ENCODE assay signal across 13 cellular contexts in the genomic region with DNA sequence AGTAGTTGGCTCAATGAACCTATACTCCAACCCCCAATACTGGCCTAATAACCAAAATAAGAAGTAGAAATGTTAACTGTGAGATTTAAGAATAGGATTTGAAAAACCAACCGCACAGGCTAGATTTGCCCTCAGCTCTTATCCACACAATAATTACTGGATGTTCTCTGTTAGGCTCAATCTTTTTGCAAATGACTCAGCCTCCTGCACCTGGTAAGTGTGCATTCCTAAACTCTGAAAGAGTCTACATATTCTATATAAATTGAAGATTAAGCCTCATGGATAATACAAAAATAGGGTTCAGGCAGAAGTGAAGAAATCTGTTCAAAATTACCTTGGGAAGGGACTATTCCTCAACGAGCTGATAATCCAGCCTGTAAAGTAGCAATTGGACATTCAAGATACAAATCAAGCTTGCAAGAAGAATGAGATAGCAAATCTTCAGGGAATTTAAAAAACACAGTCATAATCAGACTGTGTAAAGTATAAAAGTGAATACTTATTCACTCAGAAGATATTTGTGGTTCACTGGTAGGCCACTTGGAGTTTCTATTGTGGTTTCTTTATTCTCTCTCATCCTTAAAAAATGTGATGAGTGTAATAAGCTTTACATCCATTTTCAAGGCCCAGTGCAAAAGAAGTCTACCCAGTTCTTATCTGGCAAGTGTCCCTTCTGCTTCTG.
DNase-seq lines count a peak whose midpoint lies in the region; ATAC-seq and TF ChIP-seq lines count a peak whose summit lies in the region.
"Had no signal": no experiment of that assay in that cellular context is flagged by ENCODE, and none has a peak within 500 bp of the region (broad histone marks: within the 10 kb centered on the region; RNA-seq: fewer than 3 reads in every experiment).

No MANE protein-coding gene starts in this region.

- DNase-seq in HCEC 1CT, result peak; percentile 93
- DNase-seq in SK-N-SH, result no peak
- DNase-seq in fibroblast of pulmonary artery (ENCODE audit: low read depth), result peak; percentile 72
- DNase-seq in GM23338 (ENCODE audit: low spot score), result no peak
- no peak for DNase-seq in SK-N-DZ (ENCODE audit: low spot score)
- no peak for DNase-seq in activated CD4-positive, alpha-beta memory T cell treated with anti-CD3 and anti-CD28 coated beads for 36 hours
- DNase-seq: activated CD8-positive, alpha-beta memory T cell treated with anti-CD3 and anti-CD28 coated beads, Interleukin-2, amount 50 U/mL, for 4 hours; amniotic stem cell; DMS53; erythroblast; NCI-H1930; stimulated activated naive CD4-positive, alpha-beta T cell had no signal

- H3K4me3 ChIP-seq in SK-N-SH (ENCODE audit: low read depth in 2 of 2, low read length in 1 of 2) (no peak overlapping the region), fibroblast of pulmonary artery (replicated peaks; ENCODE audit: low read depth, low read length) (no peak overlapping the region), GM23338 (no peak overlapping the region)

- peak in 1 of 2 experiments; percentile 92; a peak in 2 of 4 replicates for TF ChIP-seq EP300 in SK-N-SH (IDR thresholded peaks at IDR 0.05; ENCODE audit: borderline replicate concordance in 1 of 2, low read depth in 1 of 2, low read length in 1 of 2)

- H3K4me1 ChIP-seq in SK-N-SH (ENCODE audit: control insufficient read depth in 1 of 2, insufficient read depth in 2 of 2, low read depth in 1 of 2, low read length in 1 of 2) (peaks cover 0 to 13% of the 10 kb centered on the region in 2 experiments; a peak in 3 of 4 replicates), GM23338 (ENCODE audit: insufficient read depth) (no peaks in the 10 kb centered on the region)

- no peak overlapping the region for H3K4me3 Mint-ChIP-seq in GM23338
- H3K4me3 Mint-ChIP-seq in activated CD4-positive, alpha-beta memory T cell treated with anti-CD3 and anti-CD28 coated beads for 36 hours, result no peak overlapping the region

- no peaks in the 10 kb centered on the region for H3K4me1 Mint-ChIP-seq in GM23338
- H3K4me1 Mint-ChIP-seq in activated CD4-positive, alpha-beta memory T cell treated with anti-CD3 and anti-CD28 coated beads for 36 hours (ENCODE audit: low read depth), result no peaks in the 10 kb centered on the region

- peak overlapping the region; percentile 54 to 89; a peak in 3 of 4 replicates for H3K27ac ChIP-seq in SK-N-SH (ENCODE audit: low read depth in 2 of 2, low read length in 1 of 2)
- H3K27ac ChIP-seq in GM23338 (ENCODE audit: low read depth), result no peak overlapping the region

- CTCF ChIA-PET in SK-N-SH (lab: Yijun Ruan, JAX), result no interaction called here
- CTCF ChIA-PET in activated CD4-positive, alpha-beta memory T cell treated with anti-CD3 and anti-CD28 coated beads for 36 hours (lab: Charles Lee), result no interaction called here

- no peaks in the 10 kb centered on the region for H3K27me3 Mint-ChIP-seq in GM23338 (ENCODE audit: insufficient read depth, low read depth, poor library complexity)
- H3K27me3 Mint-ChIP-seq in activated CD4-positive, alpha-beta memory T cell treated with anti-CD3 and anti-CD28 coated beads for 36 hours, result no peaks in the 10 kb centered on the region

- peaks cover 23% of the 10 kb centered on the region for H3F3A ChIP-seq in SK-N-SH (replicated peaks; ENCODE audit: insufficient read depth)
- no peaks in the 10 kb centered on the region for H3F3A ChIP-seq in GM23338 (replicated peaks; ENCODE audit: low read depth)

- no peaks in the 10 kb centered on the region for H3K9me3 ChIP-seq in SK-N-SH

- WGBS in SK-N-SH (ENCODE audit: low lambda C conversion rate), result 17% methylated on average over 2 of the region's 2 CpGs

- no peaks in the 10 kb centered on the region for H3K9me3 Mint-ChIP-seq in GM23338
- H3K9me3 Mint-ChIP-seq in activated CD4-positive, alpha-beta memory T cell treated with anti-CD3 and anti-CD28 coated beads for 36 hours, result peaks cover 11% of the 10 kb centered on the region

- H3K36me3 ChIP-seq in SK-N-SH (replicated peaks in 1 of 2; ENCODE audit: control insufficient read depth in 1 of 2, insufficient read depth in 2 of 2, low read length in 1 of 2) (no peaks in the 10 kb centered on the region), GM23338 (ENCODE audit: insufficient read depth) (no peaks in the 10 kb centered on the region)

- H3K9me2 ChIP-seq in SK-N-SH (no peaks in the 10 kb centered on the region), GM23338 (ENCODE audit: insufficient read depth) (no peaks in the 10 kb centered on the region)

- H3K9ac ChIP-seq in SK-N-SH, result peak overlapping the region; percentile 35; the same call in 1 of the 2 replicates

- no peak for TF ChIP-seq RAD21 in SK-N-SH (IDR thresholded peaks at IDR 0.05; ENCODE audit: low read length)

- intact Hi-C loops in activated CD4-positive, alpha-beta memory T cell treated with anti-CD3 and anti-CD28 coated beads for 36 hours (cut with micrococcal nuclease), result no loop called here

- H3K79me2 ChIP-seq in SK-N-SH (ENCODE audit: insufficient read depth) (no peaks in the 10 kb centered on the region), GM23338 (replicated peaks; ENCODE audit: insufficient read depth) (no peaks in the 10 kb centered on the region)

- H3K36me3 Mint-ChIP-seq in GM23338 (ENCODE audit: low read depth), result no peaks in the 10 kb centered on the region
- H3K36me3 Mint-ChIP-seq in activated CD4-positive, alpha-beta memory T cell treated with anti-CD3 and anti-CD28 coated beads for 36 hours, result no peaks in the 10 kb centered on the region

- peak overlapping the region; percentile 52 for H3K4me2 ChIP-seq in SK-N-SH
- no peak overlapping the region for H3K4me2 ChIP-seq in GM23338

- POLR2A ChIA-PET in SK-N-SH (lab: Yijun Ruan, JAX), result no interaction called here
- POLR2A ChIA-PET in activated CD4-positive, alpha-beta memory T cell treated with anti-CD3 and anti-CD28 coated beads for 36 hours (lab: Charles Lee), result no interaction called here

- no peak for ATAC-seq in GM23338
- no peak for ATAC-seq in HG03175 (IDR thresholded peaks at IDR 0.05; ENCODE audit: unreplicated experiment)

- H3K27me3 ChIP-seq in SK-N-SH (ENCODE audit: insufficient read depth) (no peaks in the 10 kb centered on the region), GM23338 (ENCODE audit: insufficient read depth) (no peaks in the 10 kb centered on the region)

- no peak for TF ChIP-seq CTCF in SK-N-SH (IDR thresholded peaks at IDR 0.05)
- no peak for TF ChIP-seq CTCF in fibroblast of pulmonary artery (IDR thresholded peaks at IDR 0.05; ENCODE audit: low read length, missing control alignments)
- no peak for TF ChIP-seq CTCF in GM23338 (conservative IDR thresholded peaks at IDR 0.05; ENCODE audit: low read depth in 2 of 2)

- H4K20me1 ChIP-seq in SK-N-SH (ENCODE audit: insufficient read depth) (0 out of 2 replicates have a peak, but pooled peaks cover 3% of the 10 kb centered on the region), GM23338 (replicated peaks; ENCODE audit: insufficient read depth) (no peaks in the 10 kb centered on the region)

- no peak overlapping the region for H3K27ac Mint-ChIP-seq in GM23338
- H3K27ac Mint-ChIP-seq in activated CD4-positive, alpha-beta memory T cell treated with anti-CD3 and anti-CD28 coated beads for 36 hours, result no peak overlapping the region

- peak overlapping the region; percentile 23; the same call in 1 of the 2 replicates for H2AFZ ChIP-seq in SK-N-SH (ENCODE audit: low read depth)
- no peak overlapping the region for H2AFZ ChIP-seq in GM23338

TF ChIP-seq in SK-N-SH, 30 proteins besides CTCF, POLR2A, EP300 and RAD21 (continues in another document):
- TF ChIP-seq, protein P1, sequence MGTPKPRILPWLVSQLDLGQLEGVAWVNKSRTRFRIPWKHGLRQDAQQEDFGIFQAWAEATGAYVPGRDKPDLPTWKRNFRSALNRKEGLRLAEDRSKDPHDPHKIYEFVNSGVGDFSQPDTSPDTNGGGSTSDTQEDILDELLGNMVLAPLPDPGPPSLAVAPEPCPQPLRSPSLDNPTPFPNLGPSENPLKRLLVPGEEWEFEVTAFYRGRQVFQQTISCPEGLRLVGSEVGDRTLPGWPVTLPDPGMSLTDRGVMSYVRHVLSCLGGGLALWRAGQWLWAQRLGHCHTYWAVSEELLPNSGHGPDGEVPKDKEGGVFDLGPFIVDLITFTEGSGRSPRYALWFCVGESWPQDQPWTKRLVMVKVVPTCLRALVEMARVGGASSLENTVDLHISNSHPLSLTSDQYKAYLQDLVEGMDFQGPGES (IDR thresholded peaks at IDR 0.05; ENCODE audit: low read depth, low read length), result no peak
- TF ChIP-seq, protein P2, sequence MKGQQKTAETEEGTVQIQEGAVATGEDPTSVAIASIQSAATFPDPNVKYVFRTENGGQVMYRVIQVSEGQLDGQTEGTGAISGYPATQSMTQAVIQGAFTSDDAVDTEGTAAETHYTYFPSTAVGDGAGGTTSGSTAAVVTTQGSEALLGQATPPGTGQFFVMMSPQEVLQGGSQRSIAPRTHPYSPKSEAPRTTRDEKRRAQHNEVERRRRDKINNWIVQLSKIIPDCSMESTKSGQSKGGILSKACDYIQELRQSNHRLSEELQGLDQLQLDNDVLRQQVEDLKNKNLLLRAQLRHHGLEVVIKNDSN (IDR thresholded peaks at IDR 0.05; ENCODE audit: borderline replicate concordance, low read depth), result no peak
- TF ChIP-seq TEAD4 (IDR thresholded peaks at IDR 0.05; ENCODE audit: borderline replicate concordance, insufficient read depth) (peak; percentile 98), NFIC (IDR thresholded peaks at IDR 0.05; ENCODE audit: borderline replicate concordance) (peak; percentile 84)

TF ChIP-seq in GM23338, 12 proteins besides CTCF, POLR2A, EP300 and RAD21:
- TF ChIP-seq STAT1 (IDR thresholded peaks at IDR 0.05; ENCODE audit: unreplicated experiment), result no peak
- TF ChIP-seq EZH2 (IDR thresholded peaks at IDR 0.05; ENCODE audit: low read depth, unreplicated experiment), result no peak
- no peak for TF ChIP-seq NANOG (IDR thresholded peaks at IDR 0.05; ENCODE audit: borderline replicate concordance)
TF ChIP-seq in GM23338: peak in this region for 0.

Comparison
In these comparisons a context has a peak if more than half of its experiments do, and no peak if none do; other contexts are left out.
1. DNase-seq: peak in HCEC 1CT (single experiment) and fibroblast of pulmonary artery (single experiment); none in SK-N-SH (single experiment), GM23338 (single experiment), SK-N-DZ (single experiment) and activated CD4-positive, alpha-beta memory T cell treated with anti-CD3 and anti-CD28 coated beads for 36 hours (single experiment).